Comparison of ENCODE assay signal across 10 cellular contexts in the genomic region with DNA sequence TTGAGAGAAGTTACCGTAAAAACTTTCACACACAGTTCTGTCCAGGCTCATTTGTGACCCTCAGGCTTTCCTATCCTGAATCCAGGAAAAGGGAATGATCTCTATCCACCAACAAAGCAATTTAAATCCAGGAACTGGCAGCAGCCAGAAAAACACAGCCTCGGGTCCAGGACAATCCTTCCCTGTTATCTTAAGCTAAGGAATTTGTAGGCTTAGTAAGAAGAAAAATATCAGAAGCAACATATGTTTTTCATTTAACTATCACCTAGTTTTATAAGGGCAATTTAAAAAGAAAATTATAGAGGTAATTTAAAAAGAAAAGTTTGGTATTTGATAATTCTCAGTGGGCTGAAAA. TPM values are rescaled to one million over a fixed set of nuclear protein-coding genes. Genes with fewer than 3 reads are reported as not detected.
DNase-seq lines count a peak whose midpoint lies in the region; ATAC-seq and TF ChIP-seq lines count a peak whose summit lies in the region.
"Had no signal": no experiment of that assay in that cellular context is flagged by ENCODE, and none has a peak within 500 bp of the region (broad histone marks: within the 10 kb centered on the region; RNA-seq: fewer than 3 reads in every experiment).

No MANE protein-coding gene starts in this region.

- 32% methylated on average over 2 of the region's 2 CpGs for WGBS in heart right ventricle, 2 donors

- CTCF ChIA-PET in CD4-positive, alpha-beta T cell (lab: Charles Lee) = no interaction called here

- peaks cover 24% of the 10 kb centered on the region for H3K36me3 Mint-ChIP-seq in CD4-positive, alpha-beta T cell (ENCODE audit: low read depth)
- H3K36me3 Mint-ChIP-seq in progenitor cell of endocrine pancreas (ENCODE audit: insufficient read depth) = peaks cover 25% of the 10 kb centered on the region

- no peaks in the 10 kb centered on the region for H3K27me3 ChIP-seq in CD4-positive, alpha-beta T cell (ENCODE audit: control insufficient read depth, insufficient read depth, low read length)
- H3K27me3 ChIP-seq in heart right ventricle = no peaks in the 10 kb centered on the region
- H3K27me3 ChIP-seq: neural progenitor cell had no signal

- intact Hi-C loops in CD4-positive, alpha-beta T cell (cut with DNase I, micrococcal nuclease) = no loop called here
- intact Hi-C loops in heart right ventricle (cut with DNase I) = loop anchor here in 4 of 10 donors (5.0 to 10.0 kb wide), 4 partner anchors 46 to 64 kb away; a partner anchor contains a TSS

- TF ChIP-seq CTCF in CD4-positive, alpha-beta T cell (IDR thresholded peaks at IDR 0.05) = no peak
- TF ChIP-seq CTCF in heart right ventricle (IDR thresholded peaks at IDR 0.05) (no peak), progenitor cell of endocrine pancreas (IDR thresholded peaks at IDR 0.05; ENCODE audit: unreplicated experiment) (no peak)

- peaks cover 36% of the 10 kb centered on the region for H3K4me1 Mint-ChIP-seq in CD4-positive, alpha-beta T cell (ENCODE audit: low read depth)
- peaks cover 35% of the 10 kb centered on the region for H3K4me1 Mint-ChIP-seq in progenitor cell of endocrine pancreas (ENCODE audit: low read depth)

- H3K27me3 Mint-ChIP-seq in CD4-positive, alpha-beta T cell = no peaks in the 10 kb centered on the region
- H3K27me3 Mint-ChIP-seq in progenitor cell of endocrine pancreas = no peaks in the 10 kb centered on the region
- H3K27me3 Mint-ChIP-seq: CD4-positive, alpha-beta memory T cell had no signal

- H3K27ac Mint-ChIP-seq in CD4-positive, alpha-beta T cell = peak overlapping the region; percentile 58
- H3K27ac Mint-ChIP-seq in progenitor cell of endocrine pancreas = peak overlapping the region; percentile 95
- H3K27ac Mint-ChIP-seq: CD4-positive, alpha-beta memory T cell; neural progenitor cell had no signal

- peaks cover 2% of the 10 kb centered on the region for H3K9me3 Mint-ChIP-seq in CD4-positive, alpha-beta T cell
- H3K9me3 Mint-ChIP-seq in progenitor cell of endocrine pancreas (ENCODE audit: low read depth) = peaks cover 14% of the 10 kb centered on the region
- H3K9me3 Mint-ChIP-seq: CD4-positive, alpha-beta memory T cell had no signal

- DNase-seq in CD4-positive, alpha-beta T cell = no peak
- DNase-seq in astrocyte of the hippocampus (ENCODE audit: low read depth, low spot score) (peak; percentile 39), heart right ventricle (no peak), progenitor cell of endocrine pancreas (ENCODE audit: low spot score, unreplicated experiment) (no peak), pons (ENCODE audit: low spot score) (no peak), cerebellum (ENCODE audit: low spot score) (no peak)
- DNase-seq in activated naive CD4-positive, alpha-beta T cell treated with anti-CD3 and anti-CD28 coated beads, Interleukin-2, amount 50 U/mL, for 16 hours = no peak
- DNase-seq: CD4-positive, alpha-beta memory T cell had no signal

- ATAC-seq in CD4-positive, alpha-beta T cell (ENCODE audit: poor library complexity) = no peak
- ATAC-seq in heart right ventricle = peak in 1 of 8 donors; percentile 10
- no peak for ATAC-seq in GM18517 (IDR thresholded peaks at IDR 0.05; ENCODE audit: unreplicated experiment)

- no peak overlapping the region for H3K27ac ChIP-seq in CD4-positive, alpha-beta T cell (ENCODE audit: low read depth, low read length)
- H3K27ac ChIP-seq in heart right ventricle = peak overlapping the region; percentile 25 to 89 (median 78)
- H3K27ac ChIP-seq: neural progenitor cell had no signal

- H3K4me1 ChIP-seq in heart right ventricle = peaks cover 23 to 57% (median 50%) of the 10 kb centered on the region in 9 donors

- POLR2A ChIA-PET in CD4-positive, alpha-beta T cell (lab: Charles Lee) = no interaction called here

- no peak overlapping the region for H3K4me3 ChIP-seq in heart right ventricle
- H3K4me3 ChIP-seq: neural progenitor cell had no signal

- H3K4me3 Mint-ChIP-seq in CD4-positive, alpha-beta T cell = no peak overlapping the region
- no peak overlapping the region for H3K4me3 Mint-ChIP-seq in progenitor cell of endocrine pancreas (ENCODE audit: low read depth)
- H3K4me3 Mint-ChIP-seq: CD4-positive, alpha-beta memory T cell; neural progenitor cell had no signal

- H3K36me3 ChIP-seq in heart right ventricle = peaks cover 0 to 28% (median 16%) of the 10 kb centered on the region in 9 donors
- H3K36me3 ChIP-seq: neural progenitor cell had no signal

- no peaks in the 10 kb centered on the region for H3K9me3 ChIP-seq in CD4-positive, alpha-beta T cell (ENCODE audit: control insufficient read depth, low read length)
- no peaks in the 10 kb centered on the region for H3K9me3 ChIP-seq in heart right ventricle

RNA-seq across cellular contexts. Expression of a gene that starts 47.1 kb away (rescaled TPM):
- total RNA-seq in CD4-positive, alpha-beta T cell = 1 to 10 TPM; 8.6 to 8.9 TPM
- total RNA-seq in heart right ventricle (10 to 100 TPM; 44.2 to 60.5 (median 55.3) TPM), progenitor cell of endocrine pancreas (30.2 and 31.5 TPM in 2 replicates), cerebellum (26.9 TPM)
- 10 to 100 TPM; 15.9 to 22.3 TPM for polyA plus RNA-seq in heart right ventricle
